9 cellular contexts compared by ENCODE assay signal in the genomic region with DNA sequence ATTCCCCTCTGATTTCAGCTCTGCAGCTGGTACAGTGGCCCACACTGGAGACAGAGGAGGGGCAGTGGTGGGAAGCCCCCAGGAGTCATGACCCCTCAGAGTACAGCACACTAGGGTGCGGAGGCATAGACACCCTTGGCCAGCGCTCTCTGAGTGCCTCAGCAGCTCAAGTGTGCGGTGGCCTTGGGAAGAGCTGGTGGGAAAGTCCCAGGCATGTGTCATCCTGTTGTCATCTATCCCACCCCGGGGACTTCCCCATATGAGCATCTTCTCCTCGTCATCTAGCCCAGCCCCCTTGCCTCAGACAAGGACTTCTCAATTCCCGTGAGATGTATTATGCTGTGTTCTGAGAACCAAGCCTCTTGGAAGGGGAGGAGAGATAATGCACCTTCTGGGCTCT. TPM values are rescaled to one million over a fixed set of nuclear protein-coding genes. Genes with fewer than 3 reads are reported as not detected.
DNase-seq lines count a peak whose midpoint lies in the region; ATAC-seq and TF ChIP-seq lines count a peak whose summit lies in the region.
"Had no signal": no experiment of that assay in that cellular context is flagged by ENCODE, and none has a peak within 500 bp of the region (broad histone marks: within the 10 kb centered on the region; RNA-seq: fewer than 3 reads in every experiment).

No MANE protein-coding gene starts in this region.

- H3K27ac ChIP-seq in RWPE1 (no peak overlapping the region), esophagus squamous epithelium (peak overlapping the region in 1 of 4 donors; percentile 34)
- H3K27ac ChIP-seq: SK-N-MC had no signal

- H3K4me1 Mint-ChIP-seq in naive B cell: peaks cover 9 to 11% (median 10%) of the 10 kb centered on the region in 3 donors

- peak overlapping the region; percentile 22 to 96 (median 72) for H3K27ac Mint-ChIP-seq in naive B cell

- H3K4me1 ChIP-seq in esophagus squamous epithelium: peaks cover 0 to 24% (median 7%) of the 10 kb centered on the region in 3 donors

- H3K9me3 Mint-ChIP-seq in naive B cell: peaks cover 0 to 2% (median 0%) of the 10 kb centered on the region in 7 donors

- TF ChIP-seq POLR2A in esophagus squamous epithelium (IDR thresholded peaks at IDR 0.05): no peak

- ATAC-seq in HG02678 (IDR thresholded peaks at IDR 0.05; ENCODE audit: unreplicated experiment): peak; percentile 83
- ATAC-seq in naive B cell (ENCODE audit: low read depth in 2 of 2): peak; percentile 96

- intact Hi-C loops in esophagus squamous epithelium (cut with DNase I): no loop called here

- POLR2A ChIA-PET in RWPE1 (lab: Yijun Ruan, JAX; ENCODE audit: low non-redundant PET): no interaction called here

- CTCF ChIA-PET in RWPE1 (lab: Yijun Ruan, JAX): no interaction called here

- WGBS in esophagus squamous epithelium, 2 donors: 24 to 67% methylated on average over 1 to 4 of the region's 6 CpGs

- H3K9me3 ChIP-seq in esophagus squamous epithelium: no peaks in the 10 kb centered on the region

- no peaks in the 10 kb centered on the region for H3K27me3 ChIP-seq in esophagus squamous epithelium

- peaks cover 0 to 5% (median 0%) of the 10 kb centered on the region in 3 donors for H3K27me3 Mint-ChIP-seq in naive B cell

- no peak overlapping the region for H3K4me3 ChIP-seq in esophagus squamous epithelium
- H3K4me3 ChIP-seq: SK-N-MC had no signal

- no peak for TF ChIP-seq CTCF in GM13977 (IDR thresholded peaks at IDR 0.05; ENCODE audit: extremely low read depth, insufficient read depth, missing control alignments)
- no peak for TF ChIP-seq CTCF in RWPE1 (conservative IDR thresholded peaks at IDR 0.05; ENCODE audit: low read depth)
- no peak for TF ChIP-seq CTCF in esophagus squamous epithelium (IDR thresholded peaks at IDR 0.05)

- DNase-seq in GM13977 (ENCODE audit: low spot score) (peak; percentile 83), RWPE1 (ENCODE audit: low spot score) (peak; percentile 46), naive B cell (peak; percentile 47), NCI-H345 treated with DMSO at 0.1 percent for 48 hours (lab: John Stamatoyannopoulos, UW; ENCODE audit: unreplicated experiment) (no peak), esophagus squamous epithelium (lab: John Stamatoyannopoulos, UW) (no peak), middle frontal gyrus (ENCODE audit: extremely low spot score, low spot score) (no peak)
- DNase-seq in activated naive CD4-positive, alpha-beta T cell treated with anti-CD3 and anti-CD28 coated beads, Interleukin-2, amount 50 U/mL, for 16 hours: peak; percentile 86

- in situ Hi-C loops in GM13977 (cut with MboI; ENCODE audit: low pct_unique_long_range_greater_than_20kb, low sequenced_read_pairs, unreplicated experiment): no loop called here

- no peaks in the 10 kb centered on the region for H3K36me3 ChIP-seq in esophagus squamous epithelium

- no peaks in the 10 kb centered on the region for H3K36me3 Mint-ChIP-seq in naive B cell

- H3K4me3 Mint-ChIP-seq in naive B cell: no peak overlapping the region

RNA-seq across cellular contexts. Expression of a gene that starts 15.6 kb away (rescaled TPM):
- 10 to 100 TPM in 4 of 6 donors, 1 to 10 TPM in 2; 9.5 to 16.1 (median 12.7) TPM for polyA plus RNA-seq in naive B cell (ENCODE audit: low read depth in 6 of 6)
- total RNA-seq in esophagus squamous epithelium: 100 to 1,000 TPM in 1 of 4 donors, 10 to 100 TPM in 3; 40.2 to 141 (median 56.6) TPM

Comparison
In these comparisons a context has a peak if more than half of its experiments do, and no peak if none do; other contexts are left out.
1. DNase-seq: peak in GM13977 (single experiment), RWPE1 (single experiment), activated naive CD4-positive, alpha-beta T cell treated with anti-CD3 and anti-CD28 coated beads, Interleukin-2, amount 50 U/mL, for 16 hours (single experiment) and naive B cell (single experiment); none in NCI-H345 treated with DMSO at 0.1 percent for 48 hours (single experiment), esophagus squamous epithelium (single experiment) and middle frontal gyrus (single experiment).